ENCODE assay signal across 8 cellular contexts in genomic region chr21:44928500-44929241, GRCh38. TPM values are rescaled to one million over a fixed set of nuclear protein-coding genes. Genes with fewer than 3 reads are reported as not detected.
DNase-seq lines count a peak whose midpoint lies in the region; ATAC-seq and TF ChIP-seq lines count a peak whose summit lies in the region.
"Not testable (repeated sequence)": the region's sequence is repeated elsewhere in the genome, so short reads cannot be mapped to it uniquely, and the experiment has no call there.

No MANE protein-coding gene starts in this region.

- H3K36me3 ChIP-seq in CD8-positive, alpha-beta memory T cell (ENCODE audit: insufficient read depth, low read length); Panc1 (ENCODE audit: control insufficient read depth, insufficient read depth, low read length); neural progenitor cell; upper lobe of right lung: not testable (repeated sequence)

- H3K4me2 ChIP-seq in neural progenitor cell: not testable (repeated sequence)

- DNase-seq in CD8-positive, alpha-beta memory T cell; Panc1 (ENCODE audit: low read depth, low spot score); activated CD8-positive, alpha-beta T cell treated with anti-CD3 and anti-CD28 coated beads for 36 hours; neural progenitor cell (ENCODE audit: low spot score): not testable (repeated sequence)
- DNase-seq in HFFc6 (peak; percentile 63), MCF 10A (ENCODE audit: unreplicated experiment) (peak; percentile 70), foreskin fibroblast (peak; percentile 64), upper lobe of right lung (peak; percentile 64)

- H4K20me1 ChIP-seq in neural progenitor cell (ENCODE audit: low read depth): peaks cover 10% of the 10 kb centered on the region

- intact Hi-C loops in Panc1 (cut with micrococcal nuclease; ENCODE audit: unreplicated experiment): loop anchor here (10.0 kb wide), 1 partner anchor 54 kb away; the partner anchor contains the start of gene PTTG1IP
- intact Hi-C loops in activated CD8-positive, alpha-beta T cell treated with anti-CD3 and anti-CD28 coated beads for 36 hours (cut with micrococcal nuclease): loop anchor here (5.0 to 10.0 kb wide), 2 partner anchors 36 to 54 kb away; partner anchors contain the start of gene PTTG1IP
- intact Hi-C loops in MCF 10A (cut with micrococcal nuclease): loop anchor here (1.0 to 5.0 kb wide), 5 partner anchors 36 to 416 kb away; partner anchors contain the start of gene SUMO3
- intact Hi-C loops in upper lobe of right lung (cut with DNase I): not testable (repeated sequence)

- not testable (repeated sequence) for H3K79me2 ChIP-seq in neural progenitor cell (ENCODE audit: low read depth)

- H3K9me3 ChIP-seq in CD8-positive, alpha-beta memory T cell (ENCODE audit: low read length); Panc1 (ENCODE audit: control insufficient read depth, insufficient read depth, low read depth, low read length); neural progenitor cell (ENCODE audit: low read depth); upper lobe of right lung: not testable (repeated sequence)

- peak overlapping the region; percentile 88 to 98 (median 94) for H3K27ac Mint-ChIP-seq in CD8-positive, alpha-beta memory T cell
- H3K27ac Mint-ChIP-seq in HFFc6 (peak overlapping the region; percentile 92), MCF 10A (ENCODE audit: low read depth, unreplicated experiment) (peak overlapping the region; percentile 80), neural progenitor cell (peak overlapping the region; percentile 76)
- H3K27ac Mint-ChIP-seq in activated CD8-positive, alpha-beta T cell treated with anti-CD3 and anti-CD28 coated beads for 36 hours: peak overlapping the region; percentile 96

- TF ChIP-seq CTCF in HFFc6 (IDR thresholded peaks at IDR 0.05); Panc1 (IDR thresholded peaks at IDR 0.05); activated CD8-positive, alpha-beta T cell treated with anti-CD3 and anti-CD28 coated beads for 36 hours (IDR thresholded peaks at IDR 0.05); MCF 10A (IDR thresholded peaks at IDR 0.05; ENCODE audit: unreplicated experiment); foreskin fibroblast (IDR thresholded peaks at IDR 0.05; ENCODE audit: low read depth, low read length); neural progenitor cell (IDR thresholded peaks at IDR 0.05); upper lobe of right lung (IDR thresholded peaks at IDR 0.05): not testable (repeated sequence)

- peak overlapping the region; percentile 79 to 100 (median 93) for H3K4me3 Mint-ChIP-seq in CD8-positive, alpha-beta memory T cell
- peak overlapping the region; percentile 74 for H3K4me3 Mint-ChIP-seq in HFFc6
- H3K4me3 Mint-ChIP-seq in activated CD8-positive, alpha-beta T cell treated with anti-CD3 and anti-CD28 coated beads for 36 hours: peak overlapping the region; percentile 78
- H3K4me3 Mint-ChIP-seq in MCF 10A (ENCODE audit: unreplicated experiment): peak overlapping the region; percentile 60
- peak overlapping the region; percentile 48 for H3K4me3 Mint-ChIP-seq in neural progenitor cell

- POLR2A ChIA-PET in CD8-positive, alpha-beta memory T cell (lab: Charles Lee): interaction anchor here (0.9 to 5.2 kb wide), 2 partner anchors 9 to 16 kb away, joined by 3 to 72 read pairs; no protein-coding TSS in a partner anchor
- POLR2A ChIA-PET in Panc1 (lab: Charles Lee): interaction anchor here (0.6 kb wide), 1 partner anchor 16 kb away, joined by 3 read pairs; no protein-coding TSS in a partner anchor
- POLR2A ChIA-PET in activated CD8-positive, alpha-beta T cell treated with anti-CD3 and anti-CD28 coated beads for 36 hours (lab: Charles Lee): interaction anchor here (0.9 to 6.1 kb wide), 9 partner anchors 9 to 289 kb away, joined by 3 to 55 read pairs (median 9); partner anchors contain the start of genes ITGB2, PTTG1IP and SLX9
- POLR2A ChIA-PET in MCF 10A (lab: Yijun Ruan, JAX): interaction anchor here (0.6 to 4.3 kb wide), 19 partner anchors 10 to 439 kb away, joined by 3 to 26 read pairs (median 4); partner anchors contain the start of genes PTTG1IP, SLX9 and UBE2G2

- H3K36me3 Mint-ChIP-seq in CD8-positive, alpha-beta memory T cell; HFFc6 (ENCODE audit: low read depth); MCF 10A (ENCODE audit: insufficient read depth, unreplicated experiment); neural progenitor cell: not testable (repeated sequence)
- H3K36me3 Mint-ChIP-seq in activated CD8-positive, alpha-beta T cell treated with anti-CD3 and anti-CD28 coated beads for 36 hours (ENCODE audit: low read depth): peaks cover 19% of the 10 kb centered on the region

- H3K4me1 ChIP-seq in CD8-positive, alpha-beta memory T cell (ENCODE audit: insufficient read depth, low read length): peaks cover 68% of the 10 kb centered on the region
- H3K4me1 ChIP-seq in Panc1 (ENCODE audit: control insufficient read depth, insufficient read depth, low read length): peaks cover 30% of the 10 kb centered on the region
- peaks cover 21% of the 10 kb centered on the region for H3K4me1 ChIP-seq in neural progenitor cell
- peaks cover 65% of the 10 kb centered on the region for H3K4me1 ChIP-seq in upper lobe of right lung

- in situ Hi-C loops in Panc1 (cut with HindIII; ENCODE audit: low pct_unique_long_range_greater_than_20kb, low sequenced_read_pairs): not testable (repeated sequence)

- peak overlapping the region; percentile 96 for H3K4me3 ChIP-seq in CD8-positive, alpha-beta memory T cell (ENCODE audit: low read length)
- H3K4me3 ChIP-seq in Panc1 (ENCODE audit: low read depth in 2 of 2, low read length in 2 of 2): peak overlapping the region in 1 of 2 experiments; percentile 20; a peak in 1 of 4 replicates
- not testable (repeated sequence) for H3K4me3 ChIP-seq in foreskin fibroblast (ENCODE audit: low read depth in 1 of 2, low read length in 2 of 2); neural progenitor cell; upper lobe of right lung

- CTCF ChIA-PET in CD8-positive, alpha-beta memory T cell (lab: Charles Lee): interaction anchor here (0.9 to 12.2 kb wide), 7 partner anchors 13 to 128 kb away, joined by 3 to 219 read pairs (median 8); partner anchors contain the start of genes ITGB2, PTTG1IP and UBE2G2
- CTCF ChIA-PET in Panc1 (lab: Charles Lee) (interaction anchor here (0.6 kb wide), 1 partner anchor 32 kb away, joined by 9 read pairs; no protein-coding TSS in a partner anchor), MCF 10A (lab: Yijun Ruan, JAX) (interaction anchor here (0.5 to 4.1 kb wide), 9 partner anchors 18 to 212 kb away, joined by 3 to 26 read pairs (median 4); partner anchors contain the start of gene UBE2G2)
- CTCF ChIA-PET in activated CD8-positive, alpha-beta T cell treated with anti-CD3 and anti-CD28 coated beads for 36 hours (lab: Charles Lee): interaction anchor here (0.7 to 8.1 kb wide), 5 partner anchors 14 to 128 kb away, joined by 3 to 83 read pairs (median 4); no protein-coding TSS in a partner anchor

- not testable (repeated sequence) for H2AFZ ChIP-seq in neural progenitor cell (replicated peaks)

- H3K9me3 Mint-ChIP-seq in CD8-positive, alpha-beta memory T cell; HFFc6; activated CD8-positive, alpha-beta T cell treated with anti-CD3 and anti-CD28 coated beads for 36 hours; MCF 10A (ENCODE audit: unreplicated experiment); neural progenitor cell: not testable (repeated sequence)

- ATAC-seq in Panc1; activated CD8-positive, alpha-beta T cell treated with anti-CD3 and anti-CD28 coated beads for 36 hours; upper lobe of right lung: not testable (repeated sequence)

- not testable (repeated sequence) for H3K27me3 ChIP-seq in CD8-positive, alpha-beta memory T cell (ENCODE audit: insufficient read depth, low read length, poor library complexity, severe bottlenecking); Panc1 (ENCODE audit: control insufficient read depth, insufficient read depth, low read length)
- H3K27me3 ChIP-seq in neural progenitor cell (peaks cover 97% of the 10 kb centered on the region), upper lobe of right lung (peaks cover 29% of the 10 kb centered on the region)

- not testable (repeated sequence) for H3K9ac ChIP-seq in neural progenitor cell

- not testable (repeated sequence) for BruUV-seq in Panc1 (replicated peaks; lab: Mats Ljungman, UMichigan); MCF 10A (replicated peaks; lab: Mats Ljungman, UMichigan)

- peak overlapping the region; percentile 70 for H3K27ac ChIP-seq in CD8-positive, alpha-beta memory T cell (ENCODE audit: low read depth, low read length)
- peak overlapping the region; percentile 78 for H3K27ac ChIP-seq in Panc1 (ENCODE audit: low read length)
- not testable (repeated sequence) for H3K27ac ChIP-seq in neural progenitor cell, upper lobe of right lung

- peaks cover 66 to 76% (median 67%) of the 10 kb centered on the region in 3 donors for H3K4me1 Mint-ChIP-seq in CD8-positive, alpha-beta memory T cell
- H3K4me1 Mint-ChIP-seq in HFFc6 (ENCODE audit: low read depth): peaks cover 56% of the 10 kb centered on the region
- H3K4me1 Mint-ChIP-seq in activated CD8-positive, alpha-beta T cell treated with anti-CD3 and anti-CD28 coated beads for 36 hours (ENCODE audit: low read depth): peaks cover 69% of the 10 kb centered on the region
- peaks cover 60% of the 10 kb centered on the region for H3K4me1 Mint-ChIP-seq in MCF 10A (ENCODE audit: insufficient read depth, unreplicated experiment)
- peaks cover 36% of the 10 kb centered on the region for H3K4me1 Mint-ChIP-seq in neural progenitor cell

- not testable (repeated sequence) for H3F3A ChIP-seq in neural progenitor cell (ENCODE audit: low read depth)

- H3K27me3 Mint-ChIP-seq in CD8-positive, alpha-beta memory T cell; activated CD8-positive, alpha-beta T cell treated with anti-CD3 and anti-CD28 coated beads for 36 hours; MCF 10A (ENCODE audit: insufficient read depth, unreplicated experiment): not testable (repeated sequence)
- peaks cover 23% of the 10 kb centered on the region for H3K27me3 Mint-ChIP-seq in HFFc6 (ENCODE audit: insufficient read depth)
- H3K27me3 Mint-ChIP-seq in neural progenitor cell (ENCODE audit: insufficient read depth, low read depth): peaks cover 33% of the 10 kb centered on the region

RNA-seq across cellular contexts. Expression of gene ITGB2, which starts 8.0 kb away (rescaled TPM):
- total RNA-seq in CD8-positive, alpha-beta memory T cell: 100 to 1,000 TPM; 159 to 165 TPM
- polyA plus RNA-seq in CD8-positive, alpha-beta memory T cell: 847 TPM
- total RNA-seq in HFFc6 (2021; fragmentation: NEBNext Ultra II Directional; extraction: Animal tissue kit (Norgen Biotek cat#: 25700)): under 1 TPM in 3 of 6 experiments, not detected in 3; 0.19 to 0.45 (median 0.33) TPM
- total RNA-seq in Panc1 (2021; ENCODE audit: unreplicated experiment) (3.0 TPM), MCF 10A (2022) (24.8 and 29.3 TPM in 2 replicates), neural progenitor cell (ENCODE audit: low replicate concordance) (0.09 TPM in 1 of 2 replicates, not detected in the other), upper lobe of right lung (370 TPM)
- polyA plus RNA-seq in Panc1 (2012; ENCODE audit: insufficient read length): 3.4 TPM
- 100 to 1,000 TPM; 340 to 343 TPM for total RNA-seq in activated CD8-positive, alpha-beta T cell treated with anti-CD3 and anti-CD28 coated beads for 36 hours

RNA-seq across cellular contexts. Expression of gene SLX9, which starts 11.2 kb away (rescaled TPM):
- 10 to 100 TPM; 68.1 to 71.1 TPM for total RNA-seq in CD8-positive, alpha-beta memory T cell
- polyA plus RNA-seq in CD8-positive, alpha-beta memory T cell: 14.3 TPM
- total RNA-seq in HFFc6 (2021; fragmentation: NEBNext Ultra II Directional; extraction: Animal tissue kit (Norgen Biotek cat#: 25700)): 10 to 100 TPM; 27.7 to 34.7 (median 31.5) TPM
- total RNA-seq in Panc1 (2021; ENCODE audit: unreplicated experiment) (50.9 TPM), MCF 10A (2022) (40.4 and 58.7 TPM in 2 replicates), neural progenitor cell (ENCODE audit: low replicate concordance) (4.7 and 17.1 TPM in 2 replicates), upper lobe of right lung (22.8 TPM)
- polyA plus RNA-seq in Panc1 (2012; ENCODE audit: insufficient read length): 59.8 TPM
- 10 to 100 TPM; 76.0 to 76.5 TPM for total RNA-seq in activated CD8-positive, alpha-beta T cell treated with anti-CD3 and anti-CD28 coated beads for 36 hours

RNA-seq across cellular contexts. Expression of gene PTTG1IP, which starts 55.2 kb away (rescaled TPM):
- total RNA-seq in CD8-positive, alpha-beta memory T cell: 10 to 100 TPM; 48.2 to 50.8 TPM
- polyA plus RNA-seq in CD8-positive, alpha-beta memory T cell: 69.8 TPM
- total RNA-seq in HFFc6 (2021; fragmentation: NEBNext Ultra II Directional; extraction: Animal tissue kit (Norgen Biotek cat#: 25700)): 100 to 1,000 TPM; 241 to 290 (median 277) TPM
- total RNA-seq in Panc1 (2021; ENCODE audit: unreplicated experiment): 226 TPM
- polyA plus RNA-seq in Panc1 (2012; ENCODE audit: insufficient read length): 169 TPM
- total RNA-seq in activated CD8-positive, alpha-beta T cell treated with anti-CD3 and anti-CD28 coated beads for 36 hours: 10 to 100 TPM; 60.7 to 61.8 TPM
- 326 and 338 TPM in 2 replicates for total RNA-seq in MCF 10A (2022)
- 162 and 192 TPM in 2 replicates for total RNA-seq in neural progenitor cell (ENCODE audit: low replicate concordance)
- total RNA-seq in upper lobe of right lung: 244 TPM
